Comparison of ENCODE assay signal across 8 cellular contexts in the genomic region with DNA sequence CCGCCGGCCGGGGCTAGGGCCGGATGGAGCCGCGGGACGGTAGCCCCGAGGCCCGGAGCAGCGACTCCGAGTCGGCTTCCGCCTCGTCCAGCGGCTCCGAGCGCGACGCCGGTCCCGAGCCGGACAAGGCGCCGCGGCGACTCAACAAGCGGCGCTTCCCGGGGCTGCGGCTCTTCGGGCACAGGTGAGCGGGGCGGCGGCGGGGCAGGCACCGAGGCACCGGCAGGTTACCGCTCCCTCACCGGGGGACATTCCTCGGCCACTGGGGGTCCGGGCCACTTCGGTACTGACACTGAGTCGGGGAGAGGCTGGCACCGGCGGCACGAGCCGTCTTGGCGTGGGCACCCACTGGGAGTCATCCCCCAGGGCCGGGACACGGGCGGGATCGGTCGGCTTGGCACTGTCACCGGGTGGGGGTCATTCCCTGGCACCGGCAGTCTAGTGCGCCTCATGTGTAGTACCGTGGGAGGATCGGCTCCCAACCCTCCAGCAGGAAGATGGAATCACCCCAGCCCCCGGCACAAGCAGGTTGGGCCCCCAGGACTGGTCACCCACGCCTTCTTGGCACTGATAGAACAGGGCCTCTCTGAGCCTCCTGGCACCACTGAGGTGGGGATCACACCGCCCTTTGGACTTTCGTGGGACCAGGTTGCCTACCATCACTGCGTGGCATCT. TPM values are rescaled to one million over a fixed set of nuclear protein-coding genes. Genes with fewer than 3 reads are reported as not detected.
DNase-seq lines count a peak whose midpoint lies in the region; ATAC-seq and TF ChIP-seq lines count a peak whose summit lies in the region.

No MANE protein-coding gene starts in this region.

- H3K27me3 Mint-ChIP-seq in activated CD8-positive, alpha-beta T cell treated with anti-CD3 and anti-CD28 coated beads, Interleukin-2, amount 10 ng/mL, durations not matched to agents 7 days and 5 days (ENCODE audit: low read depth) = peaks cover 7% of the 10 kb centered on the region
- H3K27me3 Mint-ChIP-seq in glutamatergic neuron (ENCODE audit: unreplicated experiment) = peaks cover 14% of the 10 kb centered on the region

- no peak for DNase-seq in activated CD8-positive, alpha-beta T cell treated with anti-CD3 and anti-CD28 coated beads, Interleukin-2, amount 10 ng/mL, durations not matched to agents 7 days and 5 days
- no peak for DNase-seq in glutamatergic neuron
- DNase-seq in retinal pigment epithelial cell (ENCODE audit: low read depth) = no peak
- no peak for DNase-seq in midbrain (lab: John Stamatoyannopoulos, UW)
- DNase-seq in ecto neural progenitor cell (ENCODE audit: low spot score) = no peak
- DNase-seq in GM20000 (ENCODE audit: low spot score) = no peak

- peaks cover 32% of the 10 kb centered on the region for H3K36me3 Mint-ChIP-seq in activated CD8-positive, alpha-beta T cell treated with anti-CD3 and anti-CD28 coated beads, Interleukin-2, amount 10 ng/mL, durations not matched to agents 7 days and 5 days (ENCODE audit: low read depth)
- peaks cover 6% of the 10 kb centered on the region for H3K36me3 Mint-ChIP-seq in glutamatergic neuron (ENCODE audit: unreplicated experiment)

- H3K4me1 Mint-ChIP-seq in activated CD8-positive, alpha-beta T cell treated with anti-CD3 and anti-CD28 coated beads, Interleukin-2, amount 10 ng/mL, durations not matched to agents 7 days and 5 days (ENCODE audit: low read depth) = peaks cover 74% of the 10 kb centered on the region
- peaks cover 37% of the 10 kb centered on the region for H3K4me1 Mint-ChIP-seq in glutamatergic neuron (ENCODE audit: low read depth, unreplicated experiment)

- peak; percentile 13 for ATAC-seq in HG02571 (IDR thresholded peaks at IDR 0.05; ENCODE audit: unreplicated experiment)
- no peak for ATAC-seq in activated CD8-positive, alpha-beta T cell treated with anti-CD3 and anti-CD28 coated beads, Interleukin-2, amount 10 ng/mL, durations not matched to agents 7 days and 5 days

- H3K9ac ChIP-seq in BLaER1 treated with 17β-estradiol and CSF1 and Interleukin-3, amounts not matched to agents 10 nM and 100 nM = peak overlapping the region; percentile 88 to 97 (median 93)

- H3K4me1 ChIP-seq in BLaER1 treated with 17β-estradiol and CSF1 and Interleukin-3, amounts not matched to agents 10 nM and 100 nM = peaks cover 74 to 90% (median 83%) of the 10 kb centered on the region in 10 experiments

- H3K4me3 ChIP-seq in BLaER1 treated with 17β-estradiol and CSF1 and Interleukin-3, amounts not matched to agents 10 nM and 100 nM = peak overlapping the region; percentile 84 to 99 (median 96)
- peak overlapping the region; percentile 81 for H3K4me3 ChIP-seq in retinal pigment epithelial cell (ENCODE audit: low read length)

- H3K27ac ChIP-seq in BLaER1 treated with 17β-estradiol and CSF1 and Interleukin-3, amounts not matched to agents 10 nM and 100 nM = peak overlapping the region; percentile 63 to 95 (median 87)

- POLR2A ChIA-PET in activated CD8-positive, alpha-beta T cell treated with anti-CD3 and anti-CD28 coated beads, Interleukin-2, amount 10 ng/mL, durations not matched to agents 7 days and 5 days (lab: Charles Lee) = interaction anchor here (0.9 to 6.7 kb wide), 4 partner anchors 9 to 327 kb away, joined by 3 to 77 read pairs (median 5); no protein-coding TSS in a partner anchor

- no peaks in the 10 kb centered on the region for H3K9me3 ChIP-seq in BLaER1 treated with 17β-estradiol and CSF1 and Interleukin-3, amounts not matched to agents 10 nM and 100 nM (replicated peaks in 1 of 11)

- H3K27me3 ChIP-seq in BLaER1 treated with 17β-estradiol and CSF1 and Interleukin-3, amounts not matched to agents 10 nM and 100 nM = no peaks in the 10 kb centered on the region; a peak in 1 of 22 replicates

- CTCF ChIA-PET in activated CD8-positive, alpha-beta T cell treated with anti-CD3 and anti-CD28 coated beads, Interleukin-2, amount 10 ng/mL, durations not matched to agents 7 days and 5 days (lab: Charles Lee) = interaction anchor here (0.9 to 17.2 kb wide), 9 partner anchors 16 to 109 kb away, joined by 4 to 381 read pairs (median 10); no protein-coding TSS in a partner anchor

- H3K27ac Mint-ChIP-seq in activated CD8-positive, alpha-beta T cell treated with anti-CD3 and anti-CD28 coated beads, Interleukin-2, amount 10 ng/mL, durations not matched to agents 7 days and 5 days = peak overlapping the region; percentile 92
- no peak overlapping the region for H3K27ac Mint-ChIP-seq in glutamatergic neuron (ENCODE audit: unreplicated experiment)

- H3K9me3 Mint-ChIP-seq in activated CD8-positive, alpha-beta T cell treated with anti-CD3 and anti-CD28 coated beads, Interleukin-2, amount 10 ng/mL, durations not matched to agents 7 days and 5 days (ENCODE audit: insufficient read depth) = no peaks in the 10 kb centered on the region
- peaks cover 4% of the 10 kb centered on the region for H3K9me3 Mint-ChIP-seq in glutamatergic neuron (ENCODE audit: unreplicated experiment)

- peaks cover 0 to 28% (median 12%) of the 10 kb centered on the region in 11 experiments; a peak in 14 of 22 replicates for H3K36me3 ChIP-seq in BLaER1 treated with 17β-estradiol and CSF1 and Interleukin-3, amounts not matched to agents 10 nM and 100 nM

- TF ChIP-seq CTCF in glutamatergic neuron (IDR thresholded peaks at IDR 0.05; ENCODE audit: partially characterized antibody, unreplicated experiment) (no peak), retinal pigment epithelial cell (conservative IDR thresholded peaks at IDR 0.05; ENCODE audit: low read depth, low read length) (no peak), GM20000 (IDR thresholded peaks at IDR 0.05; ENCODE audit: extremely low read depth, missing control alignments) (no peak)

- H4K20me1 ChIP-seq in BLaER1 treated with 17β-estradiol and CSF1 and Interleukin-3, amounts not matched to agents 10 nM and 100 nM = peaks cover 49 to 67% (median 52%) of the 10 kb centered on the region in 11 experiments

- H3K4me3 Mint-ChIP-seq in activated CD8-positive, alpha-beta T cell treated with anti-CD3 and anti-CD28 coated beads, Interleukin-2, amount 10 ng/mL, durations not matched to agents 7 days and 5 days = peak overlapping the region; percentile 82
- peak overlapping the region; percentile 88 for H3K4me3 Mint-ChIP-seq in glutamatergic neuron (ENCODE audit: unreplicated experiment)

- peak overlapping the region; percentile 98 to 100 (median 99) for H3K4me2 ChIP-seq in BLaER1 treated with 17β-estradiol and CSF1 and Interleukin-3, amounts not matched to agents 10 nM and 100 nM

RNA-seq across cellular contexts. Expression of gene DGKZ, which starts 0.5 kb away (rescaled TPM):
- 100 to 1,000 TPM; 151 to 152 TPM for total RNA-seq in activated CD8-positive, alpha-beta T cell treated with anti-CD3 and anti-CD28 coated beads, Interleukin-2, amount 10 ng/mL, durations not matched to agents 7 days and 5 days
- total RNA-seq in glutamatergic neuron (ENCODE audit: unreplicated experiment) = 60.9 TPM

RNA-seq across cellular contexts. Expression of gene MDK, which starts 33.7 kb away (rescaled TPM):
- 1 to 10 TPM; 6.9 to 7.4 TPM for total RNA-seq in activated CD8-positive, alpha-beta T cell treated with anti-CD3 and anti-CD28 coated beads, Interleukin-2, amount 10 ng/mL, durations not matched to agents 7 days and 5 days
- 846 TPM for total RNA-seq in glutamatergic neuron (ENCODE audit: unreplicated experiment)

RNA-seq across cellular contexts. Expression of gene CHRM4, which starts 43.8 kb away (rescaled TPM):
- under 1 TPM; 0.37 TPM for total RNA-seq in activated CD8-positive, alpha-beta T cell treated with anti-CD3 and anti-CD28 coated beads, Interleukin-2, amount 10 ng/mL, durations not matched to agents 7 days and 5 days
- total RNA-seq in glutamatergic neuron (ENCODE audit: unreplicated experiment) = 8.5 TPM

Comparison
In these comparisons a context has a peak if more than half of its experiments do, and no peak if none do; other contexts are left out.
1. RNA of gene MDK, which starts 33.7 kb away (total RNA-seq): 846 TPM in glutamatergic neuron (single experiment); 6.9 to 7.4 TPM in activated CD8-positive, alpha-beta T cell treated with anti-CD3 and anti-CD28 coated beads, Interleukin-2, amount 10 ng/mL, durations not matched to agents 7 days and 5 days; every median in the first group is over 100 times any median in the second.